23 cellular contexts compared by ENCODE assay signal in the genomic region with DNA sequence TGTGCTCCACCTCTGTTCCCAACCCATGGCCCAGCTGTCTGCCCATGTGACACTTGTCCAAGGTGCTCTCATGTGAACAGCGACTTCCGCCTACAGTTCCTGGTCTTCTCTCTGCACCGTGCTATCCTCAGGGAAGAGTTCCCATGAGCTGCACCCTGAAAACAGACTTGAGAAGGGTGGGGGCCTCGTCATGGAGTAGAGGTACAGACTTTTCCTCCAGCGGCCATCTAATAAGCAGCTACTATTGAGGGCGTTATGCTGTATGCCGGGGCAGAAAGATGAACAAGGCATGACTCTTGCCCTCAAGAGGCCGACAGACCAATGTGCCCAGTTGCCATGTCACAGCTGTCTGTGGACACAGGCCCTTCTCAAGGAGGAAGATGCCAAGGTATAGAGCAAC. TPM values are rescaled to one million over a fixed set of nuclear protein-coding genes. Genes with fewer than 3 reads are reported as not detected.
"Had no signal": no experiment of that assay in that cellular context is flagged by ENCODE, and none has a peak within 500 bp of the region (broad histone marks: within the 10 kb centered on the region; RNA-seq: fewer than 3 reads in every experiment).

No MANE protein-coding gene starts in this region.

- H3K9me3 ChIP-seq: MG63, SJSA1 had no signal

- H3K27ac ChIP-seq: HL-60, SJSA1, SK-N-MC had no signal

- H3K4me3 ChIP-seq: MG63, SJSA1, SK-N-MC had no signal

- H3K27me3 ChIP-seq: MG63, SJSA1 had no signal

- DNase-seq: Karpas-422, KG1, MG63, NCI-H1092, NCI-H1105 treated with DMSO at 0.1 percent for 48 hours, NCI-H1417 treated with DMSO at 0.1 percent for 48 hours, NCI-H146, NCI-H1694 treated with DMSO at 0.1 percent for 48 hours, NCI-H2029, NCI-H2081 treated with DMSO at 0.1 percent for 48 hours, NCI-H2171, NCI-H226, NCI-H446, NCI-H510A, NCI-H524 treated with DMSO at 0.1 percent for 48 hours, NCI-H69, NCI-H774, Right ventricle myocardium superior, RPMI8226, SIG-M5 had no signal

- H3K4me1 ChIP-seq: SJSA1 had no signal

- H3K36me3 ChIP-seq: MG63, SJSA1 had no signal

RNA-seq across cellular contexts. Expression of gene LYZL1, which starts 25.4 kb away (rescaled TPM):
- total RNA-seq: Right ventricle myocardium superior, SJSA1 had no signal
